Comparison of ENCODE assay signal across 16 cellular contexts in the genomic region with DNA sequence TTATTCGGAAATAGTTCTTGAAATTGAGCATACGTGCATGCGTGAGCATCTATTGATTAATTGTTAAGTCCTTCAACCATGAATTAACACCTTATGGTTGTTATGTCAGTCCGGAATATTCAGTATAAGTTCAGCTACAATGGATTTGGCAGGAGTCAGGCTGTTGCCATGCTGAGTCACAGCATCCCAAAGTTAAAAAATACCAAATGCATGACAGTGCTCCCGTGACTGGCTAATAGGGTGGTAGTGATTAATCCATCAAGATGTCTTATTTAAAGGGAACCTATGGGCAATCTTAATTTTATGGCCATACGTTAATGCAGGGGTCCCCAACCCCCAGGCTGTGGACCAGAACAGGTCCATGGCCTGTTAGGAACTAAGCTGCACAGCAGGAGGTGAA. TPM values are rescaled to one million over a fixed set of nuclear protein-coding genes. Genes with fewer than 3 reads are reported as not detected.
DNase-seq lines count a peak whose midpoint lies in the region; ATAC-seq and TF ChIP-seq lines count a peak whose summit lies in the region.
"Had no signal": no experiment of that assay in that cellular context is flagged by ENCODE, and none has a peak within 500 bp of the region (broad histone marks: within the 10 kb centered on the region; RNA-seq: fewer than 3 reads in every experiment).

No MANE protein-coding gene starts in this region.

- H3K4me1 ChIP-seq in GM23338 (ENCODE audit: insufficient read depth) = no peaks in the 10 kb centered on the region

- H3K27ac ChIP-seq in GM23338 (ENCODE audit: low read depth) = no peak overlapping the region
- H3K27ac ChIP-seq: thoracic aorta had no signal

- no peaks in the 10 kb centered on the region for H3F3A ChIP-seq in GM23338 (replicated peaks; ENCODE audit: low read depth)

- no peaks in the 10 kb centered on the region; the same call in none of the 2 replicates for H3K79me2 ChIP-seq in GM23338 (replicated peaks; ENCODE audit: insufficient read depth)

- no peak for DNase-seq in stimulated activated naive CD8-positive, alpha-beta T cell treated with anti-CD3 and anti-CD28 coated beads, Interleukin-15, Interleukin-2, amounts not matched to agents 100 U/mL and 50 U/mL, for 24 hours
- DNase-seq in amniotic stem cell (lab: John Stamatoyannopoulos, UW) (peak; percentile 11), fibroblast of the conjunctiva (ENCODE audit: low read depth) (peak; percentile 54), NCI-H1436 treated with DMSO at 0.1 percent for 48 hours (lab: John Stamatoyannopoulos, UW) (no peak), GM23338 (ENCODE audit: low spot score) (no peak), G401 (ENCODE audit: low spot score) (no peak)
- DNase-seq: activated CD8-positive, alpha-beta memory T cell treated with anti-CD3 and anti-CD28 coated beads, Interleukin-2, amount 50 U/mL, for 48 hours; DND-41; effector memory CD4-positive, alpha-beta T cell; mucosa of descending colon; NCI-H524 treated with DMSO at 0.1 percent for 48 hours; Right ventricle myocardium superior had no signal

- no peak overlapping the region for H3K4me2 ChIP-seq in GM23338

- H3K36me3 Mint-ChIP-seq in stimulated activated naive CD8-positive, alpha-beta T cell treated with anti-CD3 and anti-CD28 coated beads, Interleukin-15, Interleukin-2, amounts not matched to agents 100 ng/mL and 50 ng/mL, for 24 hours (ENCODE audit: low read depth) = peaks cover 30% of the 10 kb centered on the region
- H3K36me3 Mint-ChIP-seq in GM23338 (ENCODE audit: low read depth) = peaks cover 26% of the 10 kb centered on the region

- in situ Hi-C loops in G401 (cut with HindIII; ENCODE audit: low sequenced_read_pairs) = no loop called here

- peaks cover 4% of the 10 kb centered on the region for H3K4me1 Mint-ChIP-seq in stimulated activated naive CD8-positive, alpha-beta T cell treated with anti-CD3 and anti-CD28 coated beads, Interleukin-15, Interleukin-2, amounts not matched to agents 100 ng/mL and 50 ng/mL, for 24 hours (ENCODE audit: low read depth)
- no peaks in the 10 kb centered on the region for H3K4me1 Mint-ChIP-seq in GM23338

- no peaks in the 10 kb centered on the region for H3K27me3 ChIP-seq in GM23338 (ENCODE audit: insufficient read depth)

- no peaks in the 10 kb centered on the region for H3K9me3 Mint-ChIP-seq in stimulated activated naive CD8-positive, alpha-beta T cell treated with anti-CD3 and anti-CD28 coated beads, Interleukin-15, Interleukin-2, amounts not matched to agents 100 ng/mL and 50 ng/mL, for 24 hours
- H3K9me3 Mint-ChIP-seq in GM23338 = peaks cover 4% of the 10 kb centered on the region; the same call in 2 of the 3 replicates

- H3K27ac Mint-ChIP-seq in stimulated activated naive CD8-positive, alpha-beta T cell treated with anti-CD3 and anti-CD28 coated beads, Interleukin-15, Interleukin-2, amounts not matched to agents 100 ng/mL and 50 ng/mL, for 24 hours = peak overlapping the region; percentile 2
- H3K27ac Mint-ChIP-seq in GM23338 = no peak overlapping the region

- H4K20me1 ChIP-seq in GM23338 (replicated peaks; ENCODE audit: insufficient read depth) = peaks cover 17% of the 10 kb centered on the region

- H3K9me2 ChIP-seq in GM23338 (ENCODE audit: insufficient read depth) = no peaks in the 10 kb centered on the region

- no peak for TF ChIP-seq CTCF in GM23338 (conservative IDR thresholded peaks at IDR 0.05; ENCODE audit: low read depth in 2 of 2)

- no peak for ATAC-seq in stimulated activated naive CD8-positive, alpha-beta T cell treated with anti-CD3 and anti-CD28 coated beads, Interleukin-15, Interleukin-2, amounts not matched to agents 100 U/mL and 50 U/mL, for 24 hours
- ATAC-seq in GM23338 = no peak
- ATAC-seq in GM18909 (IDR thresholded peaks at IDR 0.05; ENCODE audit: poor library complexity, unreplicated experiment) = no peak
- ATAC-seq: mucosa of descending colon, sciatic nerve had no signal

- H3K36me3 ChIP-seq in GM23338 (ENCODE audit: insufficient read depth) = peaks cover 19% of the 10 kb centered on the region

- H3K4me3 ChIP-seq in GM23338 = no peak overlapping the region
- H3K4me3 ChIP-seq: mucosa of descending colon, thoracic aorta had no signal

- H3K27me3 Mint-ChIP-seq in stimulated activated naive CD8-positive, alpha-beta T cell treated with anti-CD3 and anti-CD28 coated beads, Interleukin-15, Interleukin-2, amounts not matched to agents 100 ng/mL and 50 ng/mL, for 24 hours = no peaks in the 10 kb centered on the region
- no peaks in the 10 kb centered on the region for H3K27me3 Mint-ChIP-seq in GM23338 (ENCODE audit: insufficient read depth, low read depth, poor library complexity)

- H3K4me3 Mint-ChIP-seq in stimulated activated naive CD8-positive, alpha-beta T cell treated with anti-CD3 and anti-CD28 coated beads, Interleukin-15, Interleukin-2, amounts not matched to agents 100 ng/mL and 50 ng/mL, for 24 hours = no peak overlapping the region
- H3K4me3 Mint-ChIP-seq in GM23338 = no peak overlapping the region

- H2AFZ ChIP-seq in GM23338 = no peak overlapping the region

TF ChIP-seq in GM23338, 12 proteins besides CTCF, POLR2A, EP300 and RAD21:
- no peak for TF ChIP-seq EZH2phosphoT487 (IDR thresholded peaks at IDR 0.05; ENCODE audit: unreplicated experiment)
- TF ChIP-seq ZNF331 (CRISPR knock-in tag; IDR thresholded peaks at IDR 0.05; ENCODE audit: low read depth) = no peak
- TF ChIP-seq ZNF114 (CRISPR knock-in tag; IDR thresholded peaks at IDR 0.05) = no peak
- no peak for TF ChIP-seq STAT1 (IDR thresholded peaks at IDR 0.05; ENCODE audit: unreplicated experiment)
- TF ChIP-seq CREB1 (CRISPR knock-in tag; IDR thresholded peaks at IDR 0.05; ENCODE audit: low read depth) = no peak

RNA-seq across cellular contexts. Expression of gene RAE1, which starts 10.5 kb away (rescaled TPM):
- 43.3 and 59.7 TPM in 2 replicates for total RNA-seq in GM23338 (2014; rRNA removed; shearing (Covaris generic))
- 33.0 and 35.4 TPM in 2 replicates for polyA plus RNA-seq in GM23338 (2016; fragmentation: Nextera tagmentation; extraction: Ambion mirVana)
- 77.4 and 81.3 TPM in 2 replicates for total RNA-seq in G401 (2014; rRNA removed; shearing (Covaris generic))

RNA-seq across cellular contexts. Expression of gene RBM38, which starts 29.7 kb away (rescaled TPM):
- total RNA-seq in GM23338 (2014; rRNA removed; shearing (Covaris generic)) = 77.6 and 80.5 TPM in 2 replicates
- polyA plus RNA-seq in GM23338 (2016; fragmentation: Nextera tagmentation; extraction: Ambion mirVana) = 22.9 and 32.6 TPM in 2 replicates
- total RNA-seq in G401 (2014; rRNA removed; shearing (Covaris generic)) = 74.9 and 101 TPM in 2 replicates

RNA-seq across cellular contexts. Expression of gene SPO11, which starts 31.9 kb away (rescaled TPM):
- not detected in 2 replicates for total RNA-seq in GM23338 (2014; rRNA removed; shearing (Covaris generic))
- polyA plus RNA-seq in GM23338 (2016; fragmentation: Nextera tagmentation; extraction: Ambion mirVana) = not detected in 2 replicates
- total RNA-seq in G401 (2014; rRNA removed; shearing (Covaris generic)) = not detected in 2 replicates
- total RNA-seq: mucosa of descending colon, Right ventricle myocardium superior, sciatic nerve, thoracic aorta had no signal

Comparison
In these comparisons a context has a peak if more than half of its experiments do, and no peak if none do; other contexts are left out.
1. DNase-seq: peak in amniotic stem cell (single experiment) and fibroblast of the conjunctiva (single experiment); none in stimulated activated naive CD8-positive, alpha-beta T cell treated with anti-CD3 and anti-CD28 coated beads, Interleukin-15, Interleukin-2, amounts not matched to agents 100 U/mL and 50 U/mL, for 24 hours (single experiment), NCI-H1436 treated with DMSO at 0.1 percent for 48 hours (single experiment), GM23338 (single experiment) and G401 (single experiment).